Comparison of ENCODE assay signal across 27 cellular contexts in genomic region chr1:19049798-19050197, GRCh38.
"Had no signal": no experiment of that assay in that cellular context is flagged by ENCODE, and none has a peak within 500 bp of the region (broad histone marks: within the 10 kb centered on the region; RNA-seq: fewer than 3 reads in every experiment).

No MANE protein-coding gene starts in this region.

- DNase-seq: activated B cell treated with CpG ODN at 0.5 μM for 24 hours; activated CD4-positive, alpha-beta memory T cell treated with anti-CD3 and anti-CD28 coated beads for 36 hours; activated CD4-positive, alpha-beta T cell treated with anti-CD3 and anti-CD28 coated beads for 4 hours; activated CD4-positive, alpha-beta T cell treated with anti-CD3 and anti-CD28 coated beads, Interleukin-2, amount 10 ng/mL, durations not matched to agents 24 days and 14 days; activated CD4-positive, alpha-beta T cell treated with anti-CD3 and anti-CD28 coated beads, Interleukin-2, amount 50 U/mL, for 1 hour; activated CD4-positive, alpha-beta T cell treated with anti-CD3 and anti-CD28 coated beads, Interleukin-2, amount 50 U/mL, for 4 hours; activated CD4-positive, CD25-positive, alpha-beta regulatory T cell treated with anti-CD3 and anti-CD28 coated beads, Interleukin-2, amount 50 U/mL, for 72 hours; activated CD8-positive, alpha-beta memory T cell treated with anti-CD3 and anti-CD28 coated beads, Interleukin-2, amount 50 U/mL, for 4 hours; activated CD8-positive, alpha-beta T cell treated with anti-CD3 and anti-CD28 coated beads for 36 hours; activated effector memory CD4-positive, alpha-beta T cell treated with Interleukin-2 at 50 U/mL for 16 hours; activated gamma-delta T cell; activated naive CD4-positive, alpha-beta T cell treated with anti-CD3 and anti-CD28 coated beads, Interleukin-2, amount 10 ng/mL, durations not matched to agents 7 days and 5 days; activated naive CD4-positive, alpha-beta T cell treated with Interleukin-2 at 50 U/mL for 16 hours; activated naive CD8-positive, alpha-beta T cell treated with anti-CD3 and anti-CD28 coated beads, Interleukin-2, amount 10 ng/mL, durations not matched to agents 7 days and 5 days; activated naive CD8-positive, alpha-beta T cell treated with anti-CD3 and anti-CD28 coated beads, Interleukin-2, amount 50 U/mL, for 24 hours; activated T-cell treated with anti-CD3 and anti-CD28 coated beads, Interleukin-2, amount 50 U/mL, for 24 hours; activated T-cell treated with anti-CD3 and anti-CD28 coated beads, Interleukin-2, amount 50 U/mL, for 48 hours; amniotic stem cell; aorta; body of pancreas; caudate nucleus; cerebellar nuclear complex; T-helper 1 cell; T-helper 2 cell; T-helper 9 cell had no signal

- H3K4me3 ChIP-seq: body of pancreas, cardiac muscle cell had no signal

- H3K27ac ChIP-seq: body of pancreas, cardiac muscle cell, VCaP had no signal

- H3K9me3 ChIP-seq: body of pancreas had no signal

- H3K27me3 ChIP-seq: body of pancreas, cardiac muscle cell had no signal

- H3K36me3 ChIP-seq: cardiac muscle cell had no signal

- ATAC-seq: activated CD8-positive, alpha-beta T cell treated with anti-CD3 and anti-CD28 coated beads for 36 hours; activated naive CD8-positive, alpha-beta T cell treated with anti-CD3 and anti-CD28 coated beads, Interleukin-2, amount 50 U/mL, for 24 hours; body of pancreas had no signal
